Comparison of ENCODE assay signal across 13 cellular contexts in the genomic region with DNA sequence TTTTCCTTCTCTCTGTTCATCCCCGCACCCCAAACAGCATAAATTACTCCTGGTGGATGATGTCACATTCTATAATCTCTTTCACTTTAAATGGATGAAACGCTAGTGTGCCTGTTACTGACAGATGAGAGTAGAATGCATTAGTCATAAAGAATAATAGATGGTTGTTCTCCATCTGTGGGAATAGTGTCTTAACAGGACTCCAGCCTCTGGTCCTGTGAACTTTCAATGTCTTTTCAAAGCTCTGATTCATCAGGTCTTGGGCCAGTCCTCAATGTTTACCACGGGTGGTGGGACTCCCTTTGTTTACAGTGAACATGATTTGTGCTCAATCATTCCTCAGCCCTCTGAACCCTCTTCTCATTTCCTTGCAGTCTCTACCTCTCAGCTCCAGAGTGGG.
DNase-seq lines count a peak whose midpoint lies in the region; ATAC-seq and FAIRE-seq lines count a peak whose summit lies in the region.
"Had no signal": no experiment of that assay in that cellular context is flagged by ENCODE, and none has a peak within 500 bp of the region (broad histone marks: within the 10 kb centered on the region; RNA-seq: fewer than 3 reads in every experiment).

No MANE protein-coding gene starts in this region.

- peak; percentile 8 for DNase-seq in ACHN
- peak; percentile 98 for DNase-seq in HT1080 (ENCODE audit: low read depth)
- peak; percentile 86 for DNase-seq in brain pericyte (ENCODE audit: low read depth, low spot score)
- peak; percentile 97 for DNase-seq in kidney glomerular epithelial cell (lab: John Stamatoyannopoulos, UW)
- no peak for DNase-seq in stimulated activated naive CD4-positive, alpha-beta T cell treated with Interleukin-2 at 50 U/mL for 16 hours (lab: John Stamatoyannopoulos, UW)
- DNase-seq in KG1 (lab: John Stamatoyannopoulos, UW), result no peak
- DNase-seq in frontal cortex (ENCODE audit: low spot score in 2 of 2), result no peak
- DNase-seq: activated T-cell treated with anti-CD3 and anti-CD28 coated beads, Interleukin-2, amount 50 U/mL, for 1 hour; NCI-H526 treated with DMSO at 0.1 percent for 48 hours had no signal

- in situ Hi-C loops in ACHN (cut with HindIII; ENCODE audit: low pct_ligation_motif_present, low pct_unique_long_range_greater_than_20kb, low sequenced_read_pairs), result no loop called here

- no peak for ATAC-seq in GM18519 (IDR thresholded peaks at IDR 0.05; ENCODE audit: low FRiP score, unreplicated experiment)
- ATAC-seq: GM12878, K562 had no signal

- no peak for FAIRE-seq in frontal cortex (lab: Jason Lieb, UNC)
- FAIRE-seq: GM12878, islet of Langerhans, K562 had no signal

Comparison
In these comparisons a context has a peak if more than half of its experiments do, and no peak if none do; other contexts are left out.
1. DNase-seq: peak in ACHN (single experiment), HT1080 (single experiment), brain pericyte (single experiment) and kidney glomerular epithelial cell (single experiment); none in stimulated activated naive CD4-positive, alpha-beta T cell treated with Interleukin-2 at 50 U/mL for 16 hours (single experiment), KG1 (single experiment) and frontal cortex (0 of 2).